17 cellular contexts compared by ENCODE assay signal in genomic region chr9:105146677-105147076, GRCh38.
DNase-seq lines count a peak whose midpoint lies in the region; ATAC-seq and TF ChIP-seq lines count a peak whose summit lies in the region.
"Had no signal": no experiment of that assay in that cellular context is flagged by ENCODE, and none has a peak within 500 bp of the region (broad histone marks: within the 10 kb centered on the region; RNA-seq: fewer than 3 reads in every experiment).

No MANE protein-coding gene starts in this region.

- no peaks in the 10 kb centered on the region for H3K79me2 ChIP-seq in SK-N-SH (ENCODE audit: insufficient read depth)
- H3K79me2 ChIP-seq in neural progenitor cell (ENCODE audit: low read depth) = no peaks in the 10 kb centered on the region
- H3K79me2 ChIP-seq in mesendoderm (ENCODE audit: control insufficient read depth, insufficient read depth, low read length) = no peaks in the 10 kb centered on the region

- H4K5ac ChIP-seq in mesendoderm (ENCODE audit: low read length) = no peak overlapping the region

- no peaks in the 10 kb centered on the region for H3K79me1 ChIP-seq in mesendoderm (ENCODE audit: low read length)

- no peak overlapping the region for H3K27ac Mint-ChIP-seq in neural progenitor cell
- H3K27ac Mint-ChIP-seq: CD4-positive, alpha-beta memory T cell; T-helper 17 cell had no signal

- no peak overlapping the region for H3K23ac ChIP-seq in mesendoderm (ENCODE audit: low read length)

- TF ChIP-seq CTCF in SK-N-SH (IDR thresholded peaks at IDR 0.05) = no peak
- no peak for TF ChIP-seq CTCF in neural progenitor cell (IDR thresholded peaks at IDR 0.05)

- no peaks in the 10 kb centered on the region for H3K9me3 Mint-ChIP-seq in neural progenitor cell
- H3K9me3 Mint-ChIP-seq: CD4-positive, alpha-beta memory T cell had no signal

- H3K27me3 ChIP-seq in SK-N-SH (ENCODE audit: insufficient read depth) (no peaks in the 10 kb centered on the region), neural progenitor cell (no peaks in the 10 kb centered on the region), mesendoderm (ENCODE audit: insufficient read depth, low read length, poor library complexity) (no peaks in the 10 kb centered on the region)
- H3K27me3 ChIP-seq: Peyer's patch had no signal

- H3K4me1 ChIP-seq in SK-N-SH (ENCODE audit: control insufficient read depth in 1 of 2, insufficient read depth in 2 of 2, low read depth in 1 of 2, low read length in 1 of 2) (peaks cover 12 to 16% of the 10 kb centered on the region in 2 experiments; a peak in 2 of 4 replicates), neural progenitor cell (peaks cover 5% of the 10 kb centered on the region), mesendoderm (ENCODE audit: control insufficient read depth, low read depth, low read length) (no peaks in the 10 kb centered on the region)
- H3K4me1 ChIP-seq: Peyer's patch had no signal

- peak; percentile 46 for DNase-seq in D341Med (ENCODE audit: low spot score)
- peak; percentile 68 for DNase-seq in NCI-H1105 (lab: John Stamatoyannopoulos, UW)
- DNase-seq in SK-N-SH = peak; percentile 52
- peak; percentile 33 for DNase-seq in pons (ENCODE audit: low spot score)
- no peak for DNase-seq in neural progenitor cell (ENCODE audit: low spot score)
- no peak for DNase-seq in mesendoderm
- DNase-seq: Calu3; CD4-positive, alpha-beta memory T cell; GF-D8; NCI-H146; NCI-H82; Peyer's patch; Right ventricle myocardium superior; T-helper 17 cell had no signal

- H3K36me3 Mint-ChIP-seq in neural progenitor cell = no peaks in the 10 kb centered on the region
- H3K36me3 Mint-ChIP-seq: CD4-positive, alpha-beta memory T cell had no signal

- H4K20me1 ChIP-seq in SK-N-SH (ENCODE audit: insufficient read depth) (no peaks in the 10 kb centered on the region), neural progenitor cell (ENCODE audit: low read depth) (no peaks in the 10 kb centered on the region)

- no peak overlapping the region for H3K4ac ChIP-seq in mesendoderm (ENCODE audit: low read depth, low read length)

- H3K4me3 ChIP-seq in SK-N-SH (ENCODE audit: low read depth in 2 of 2, low read length in 1 of 2) = no peak overlapping the region
- H3K4me3 ChIP-seq in neural progenitor cell = no peak overlapping the region
- no peak overlapping the region for H3K4me3 ChIP-seq in mesendoderm (ENCODE audit: low read length)
- H3K4me3 ChIP-seq: K562, Peyer's patch had no signal

- 56% methylated on average over 5 of the region's 5 CpGs for WGBS in SK-N-SH (ENCODE audit: low lambda C conversion rate)
- WGBS in mesendoderm (ENCODE audit: extremely low coverage, insufficient coverage, low lambda C conversion rate) = no CpG with 5 or more reads among the region's 5 CpGs

- H3K27ac ChIP-seq in SK-N-SH (ENCODE audit: low read depth in 2 of 2, low read length in 1 of 2) (peak overlapping the region in 1 of 2 experiments; percentile 51; a peak in 2 of 4 replicates), neural progenitor cell (no peak overlapping the region), mesendoderm (ENCODE audit: low read depth, low read length) (no peak overlapping the region)
- H3K27ac ChIP-seq: Peyer's patch had no signal

- H3K36me3 ChIP-seq in SK-N-SH (replicated peaks in 1 of 2; ENCODE audit: control insufficient read depth in 1 of 2, insufficient read depth in 2 of 2, low read length in 1 of 2) = no peaks in the 10 kb centered on the region
- H3K36me3 ChIP-seq in neural progenitor cell = no peaks in the 10 kb centered on the region
- no peaks in the 10 kb centered on the region for H3K36me3 ChIP-seq in mesendoderm (ENCODE audit: control insufficient read depth, insufficient read depth, low read length)
- H3K36me3 ChIP-seq: Peyer's patch had no signal

- no peak overlapping the region for H3K18ac ChIP-seq in mesendoderm (ENCODE audit: low read length)

- ATAC-seq in GM18870 (IDR thresholded peaks at IDR 0.05; ENCODE audit: unreplicated experiment) (no peak), HG02571 (IDR thresholded peaks at IDR 0.05; ENCODE audit: unreplicated experiment) (no peak)
- ATAC-seq: K562, T-helper 17 cell had no signal

- no peak overlapping the region for H2AK5ac ChIP-seq in mesendoderm (ENCODE audit: low read length)

- H3K4me2 ChIP-seq in SK-N-SH (no peak overlapping the region), neural progenitor cell (no peak overlapping the region), mesendoderm (ENCODE audit: low read length) (no peak overlapping the region)

- TF ChIP-seq EP300 in SK-N-SH (IDR thresholded peaks at IDR 0.05; ENCODE audit: borderline replicate concordance in 1 of 2, low read depth in 1 of 2, low read length in 1 of 2) = peak; percentile 44 to 72; a peak in 3 of 4 replicates

- peak; percentile 33; the same call in 1 of the 2 replicates for TF ChIP-seq RAD21 in SK-N-SH (IDR thresholded peaks at IDR 0.05; ENCODE audit: low read length)

- POLR2A ChIA-PET in SK-N-SH (lab: Yijun Ruan, JAX) = interaction anchor here (0.5 kb wide), 1 partner anchor 340 kb away, joined by 4 read pairs; no protein-coding TSS in a partner anchor

- H2AFZ ChIP-seq in SK-N-SH (ENCODE audit: low read depth) (no peak overlapping the region), neural progenitor cell (replicated peaks) (no peak overlapping the region)

- peaks cover 19% of the 10 kb centered on the region for H3K27me3 Mint-ChIP-seq in neural progenitor cell (ENCODE audit: insufficient read depth, low read depth)

- no peak overlapping the region for H2BK5ac ChIP-seq in mesendoderm (ENCODE audit: low read length)

- H3K9me3 ChIP-seq in SK-N-SH (no peaks in the 10 kb centered on the region), neural progenitor cell (ENCODE audit: low read depth) (no peaks in the 10 kb centered on the region)
- H3K9me3 ChIP-seq: Peyer's patch had no signal

- H4K8ac ChIP-seq in mesendoderm (ENCODE audit: low read depth, low read length) = no peak overlapping the region

- H3F3A ChIP-seq in SK-N-SH (replicated peaks; ENCODE audit: insufficient read depth) (no peaks in the 10 kb centered on the region), neural progenitor cell (ENCODE audit: low read depth) (no peaks in the 10 kb centered on the region)

- no peak overlapping the region for H2BK120ac ChIP-seq in mesendoderm (ENCODE audit: low read depth, low read length)

- CTCF ChIA-PET in SK-N-SH (lab: Yijun Ruan, JAX) = interaction anchor here (0.6 to 1.3 kb wide), 7 partner anchors 9 to 959 kb away, joined by 3 to 4 read pairs (median 3); no protein-coding TSS in a partner anchor

- H3K9me2 ChIP-seq in SK-N-SH = no peaks in the 10 kb centered on the region

- H3K56ac ChIP-seq in mesendoderm (ENCODE audit: low read length) = no peak overlapping the region

- H3K4me3 Mint-ChIP-seq in neural progenitor cell = no peak overlapping the region
- H3K4me3 Mint-ChIP-seq: CD4-positive, alpha-beta memory T cell; T-helper 17 cell had no signal

- peaks cover 31% of the 10 kb centered on the region for H3K4me1 Mint-ChIP-seq in neural progenitor cell

- H3K9ac ChIP-seq in SK-N-SH (no peak overlapping the region), neural progenitor cell (no peak overlapping the region), mesendoderm (ENCODE audit: low read length) (no peak overlapping the region)

- no peak overlapping the region for H2BK15ac ChIP-seq in mesendoderm (replicated peaks; ENCODE audit: low read depth)

TF ChIP-seq in SK-N-SH, 30 proteins besides CTCF, POLR2A, EP300 and RAD21 (continues in another document):
- TF ChIP-seq RXRA (IDR thresholded peaks at IDR 0.05; ENCODE audit: borderline replicate concordance, low read depth) = no peak
- no peak for TF ChIP-seq FOXM1 (IDR thresholded peaks at IDR 0.05; ENCODE audit: low read depth)
- no peak for TF ChIP-seq EZH2phosphoT487 (IDR thresholded peaks at IDR 0.05; ENCODE audit: borderline replicate concordance, low read depth)
- TF ChIP-seq USF2 (IDR thresholded peaks at IDR 0.05; ENCODE audit: borderline replicate concordance, low read depth, low read length) = no peak
- peak; percentile 88 for TF ChIP-seq GATA2 (CRISPR knock-in tag; IDR thresholded peaks at IDR 0.05)
- no peak for TF ChIP-seq TAF1 (IDR thresholded peaks at IDR 0.05; ENCODE audit: borderline replicate concordance, low read depth, low read length)
- no peak for TF ChIP-seq SIN3A (IDR thresholded peaks at IDR 0.05; ENCODE audit: borderline replicate concordance, low read depth, low read length)
- 0 out of 2 replicates have a peak, but pooled peaks have one; percentile 11 for TF ChIP-seq JUND (IDR thresholded peaks at IDR 0.05)
- TF ChIP-seq MAX (IDR thresholded peaks at IDR 0.05; ENCODE audit: low read depth) = no peak
- TF ChIP-seq FOXJ3 (CRISPR knock-in tag; IDR thresholded peaks at IDR 0.05) = no peak
- TF ChIP-seq CHD2 (IDR thresholded peaks at IDR 0.05; ENCODE audit: low read length, partially characterized antibody) = peak; percentile 57
- TF ChIP-seq MXI1 (IDR thresholded peaks at IDR 0.05; ENCODE audit: low read depth, low read length) = peak; percentile 54; the same call in 1 of the 2 replicates
- no peak for TF ChIP-seq SMC3 (IDR thresholded peaks at IDR 0.05; ENCODE audit: low read depth, low read length)
- peak; percentile 80 for TF ChIP-seq TCF12 (IDR thresholded peaks at IDR 0.05)
- peak; percentile 81 for TF ChIP-seq NFIC (IDR thresholded peaks at IDR 0.05; ENCODE audit: borderline replicate concordance)
- TF ChIP-seq FOSL2 (IDR thresholded peaks at IDR 0.05; ENCODE audit: borderline replicate concordance, low read depth) = no peak

Comparison
In these comparisons a context has a peak if more than half of its experiments do, and no peak if none do; other contexts are left out.
1. DNase-seq: peak in D341Med (single experiment), NCI-H1105 (single experiment), SK-N-SH (single experiment) and pons (single experiment); none in neural progenitor cell (single experiment) and mesendoderm (single experiment).